ENCODE assay signal across 25 cellular contexts in the genomic region with DNA sequence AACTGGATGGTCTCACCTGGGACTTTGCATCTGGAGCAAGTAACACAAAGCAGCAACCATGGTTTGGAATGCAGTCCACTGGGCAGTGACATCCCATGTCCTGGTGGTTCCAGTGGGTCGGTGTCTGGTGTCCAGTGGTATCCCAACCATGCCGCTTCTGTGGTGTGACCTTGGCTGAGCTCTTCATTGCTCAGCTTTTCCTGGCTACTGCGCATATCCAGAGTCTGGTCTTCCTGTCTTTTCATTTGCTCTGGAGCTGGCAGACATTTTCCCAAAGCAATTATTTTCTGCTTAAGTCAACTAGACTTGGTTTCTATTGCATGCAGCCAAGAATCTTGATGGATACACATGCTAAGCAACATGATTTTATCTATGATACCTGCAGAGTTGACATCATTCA. TPM values are rescaled to one million over a fixed set of nuclear protein-coding genes. Genes with fewer than 3 reads are reported as not detected.
A peak's percentile ranks its signal among the peaks of the same experiment; 100 is the strongest.
DNase-seq lines count a peak whose midpoint lies in the region; ATAC-seq and TF ChIP-seq lines count a peak whose summit lies in the region.
"Had no signal": no experiment of that assay in that cellular context is flagged by ENCODE, and none has a peak within 500 bp of the region (broad histone marks: within the 10 kb centered on the region; RNA-seq: fewer than 3 reads in every experiment).

No MANE protein-coding gene starts in this region.

- DNase-seq in left ventricle myocardium superior (no peak), Right ventricle myocardium inferior (ENCODE audit: missing footprints) (no peak), fibroblast of mammary gland (ENCODE audit: low read depth) (peak; percentile 58), NCI-H524 (lab: John Stamatoyannopoulos, UW) (no peak), T-helper 9 cell (no peak)
- DNase-seq in activated CD4-positive, alpha-beta T cell treated with anti-CD3 and anti-CD28 coated beads, Interleukin-2, amount 50 U/mL, for 48 hours: no peak
- DNase-seq: Calu3; CD8-positive, alpha-beta memory T cell; DMS153; GDM1; KG1; MV-4-11; NCI-H1105 treated with DMSO at 0.1 percent for 48 hours; NCI-H2029 treated with DMSO at 0.1 percent for 48 hours; NCI-H345; NCI-H524 treated with DMSO at 0.1 percent for 48 hours; PC-3; RPMI8226; SIG-M5; SK-N-SH had no signal

- peaks cover 26% of the 10 kb centered on the region for H3K4me1 Mint-ChIP-seq in activated T-helper 17 cell treated with anti-CD3 and anti-CD28 coated beads, Interleukin-2, amount 50 U/mL, for 72 hours

- peak overlapping the region; percentile 22 for H3K4me3 Mint-ChIP-seq in activated T-helper 17 cell treated with anti-CD3 and anti-CD28 coated beads, Interleukin-2, amount 50 U/mL, for 72 hours
- H3K4me3 Mint-ChIP-seq: CD8-positive, alpha-beta memory T cell had no signal

- ATAC-seq in left ventricle myocardium superior (peak; percentile 47), Right ventricle myocardium inferior (no peak), HG02642 (IDR thresholded peaks at IDR 0.05; ENCODE audit: poor library complexity, unreplicated experiment) (no peak)
- no peak for ATAC-seq in activated T-helper 17 cell treated with anti-CD3 and anti-CD28 coated beads, Interleukin-2, amount 50 U/mL, for 72 hours (replicated peaks)
- ATAC-seq: PC-3 had no signal

- no peaks in the 10 kb centered on the region for H3K36me3 Mint-ChIP-seq in activated T-helper 17 cell treated with anti-CD3 and anti-CD28 coated beads, Interleukin-2, amount 50 U/mL, for 72 hours (ENCODE audit: low read depth)
- H3K36me3 Mint-ChIP-seq: CD8-positive, alpha-beta memory T cell had no signal

- no peak for TF ChIP-seq CTCF in fibroblast of mammary gland (conservative IDR thresholded peaks at IDR 0.05; ENCODE audit: control insufficient read depth, insufficient read depth, low read depth, low read length)

- H3K4me3 ChIP-seq in fibroblast of mammary gland (ENCODE audit: control insufficient read depth, low read depth, low read length): no peak overlapping the region

- no peaks in the 10 kb centered on the region for H3K9me3 Mint-ChIP-seq in activated T-helper 17 cell treated with anti-CD3 and anti-CD28 coated beads, Interleukin-2, amount 50 U/mL, for 72 hours
- H3K9me3 Mint-ChIP-seq: CD8-positive, alpha-beta memory T cell had no signal

- no peak overlapping the region for H3K27ac Mint-ChIP-seq in activated T-helper 17 cell treated with anti-CD3 and anti-CD28 coated beads, Interleukin-2, amount 50 U/mL, for 72 hours

- no peaks in the 10 kb centered on the region for H3K27me3 Mint-ChIP-seq in activated T-helper 17 cell treated with anti-CD3 and anti-CD28 coated beads, Interleukin-2, amount 50 U/mL, for 72 hours
- H3K27me3 Mint-ChIP-seq: CD8-positive, alpha-beta memory T cell had no signal

- intact Hi-C loops in left ventricle myocardium superior (cut with micrococcal nuclease): no loop called here
- intact Hi-C loops in Right ventricle myocardium inferior (cut with DNase I): no loop called here

RNA-seq across cellular contexts. Expression of gene CD2, which starts 28.4 kb away (rescaled TPM):
- total RNA-seq in left ventricle myocardium superior: 1.7 TPM
- total RNA-seq in Right ventricle myocardium inferior: 0.38 TPM
- total RNA-seq in activated T-helper 17 cell treated with anti-CD3 and anti-CD28 coated beads, Interleukin-2, amount 50 U/mL, for 72 hours: 100 to 1,000 TPM; 303 to 473 TPM
- total RNA-seq: A172, Calu3, Daoy, H1, PC-3 had no signal

RNA-seq across cellular contexts. Expression of gene IGSF3, which starts 58.3 kb away (rescaled TPM):
- total RNA-seq in left ventricle myocardium superior (11.7 TPM), Right ventricle myocardium inferior (15.8 TPM)
- total RNA-seq in activated T-helper 17 cell treated with anti-CD3 and anti-CD28 coated beads, Interleukin-2, amount 50 U/mL, for 72 hours: 1 to 10 TPM; 2.1 to 10.0 TPM

Comparison
In these comparisons a context has a peak if more than half of its experiments do, and no peak if none do; other contexts are left out.
1. RNA of gene CD2, which starts 28.4 kb away (total RNA-seq): 303 to 473 TPM in activated T-helper 17 cell treated with anti-CD3 and anti-CD28 coated beads, Interleukin-2, amount 50 U/mL, for 72 hours; 1.7 TPM in left ventricle myocardium superior (single experiment) and 0.38 TPM in Right ventricle myocardium inferior (single experiment); every median in the first group is over 100 times any median in the second.